Comparison of ENCODE assay signal across 1 cellular context in the genomic region with DNA sequence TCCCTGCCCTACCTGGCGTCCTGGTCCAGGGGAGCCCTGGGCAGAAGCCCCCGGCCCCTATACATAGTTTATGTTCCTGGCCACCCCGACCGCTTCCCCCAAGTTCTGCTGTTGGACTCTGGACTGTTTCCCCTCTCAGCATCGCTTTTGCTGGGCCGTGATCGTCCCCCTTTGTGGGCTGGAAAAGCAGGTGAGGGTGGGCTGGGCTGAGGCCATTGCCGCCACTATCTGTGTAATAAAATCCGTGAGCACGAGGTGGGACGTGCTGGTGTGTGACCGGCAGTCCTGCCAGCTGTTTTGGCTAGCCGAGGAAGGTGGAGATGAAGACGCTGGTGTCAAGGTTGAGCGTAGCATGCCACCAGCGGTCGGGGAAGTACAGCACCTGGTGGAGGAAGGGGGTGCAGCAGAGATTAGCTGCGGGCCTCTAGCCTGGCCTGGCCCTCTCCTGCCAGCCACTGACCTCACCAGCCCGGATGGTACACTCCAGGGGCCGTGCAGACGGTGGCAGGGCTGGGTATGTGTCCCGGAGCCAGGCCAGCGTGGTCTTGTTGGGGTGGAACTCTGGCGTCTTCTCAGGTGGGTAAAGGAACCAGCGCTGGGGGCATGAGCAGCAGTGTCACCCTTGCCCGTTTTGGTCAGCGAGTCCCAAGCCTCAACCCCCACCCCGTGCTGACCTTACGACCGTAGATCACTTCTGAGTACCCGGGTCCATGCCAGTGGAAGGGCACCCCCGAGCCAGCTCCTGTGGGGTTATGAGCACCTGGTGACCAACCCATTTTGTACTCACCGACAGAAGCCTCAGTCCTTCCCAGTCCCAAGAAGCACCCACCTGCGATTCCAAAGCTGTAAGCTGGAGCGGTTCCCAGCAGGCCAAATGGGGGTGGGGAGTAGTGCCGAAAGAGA.
A peak's percentile ranks its signal among the peaks of the same experiment; 100 is the strongest.
TF ChIP-seq lines count a peak whose summit lies in the region.

No MANE protein-coding gene starts in this region.

TF ChIP-seq in HEK293, 187 proteins besides CTCF, POLR2A, EP300 and RAD21 (continued from another document):
- TF ChIP-seq TSHZ1 (tag by site-specific recombination; IDR thresholded peaks at IDR 0.05; ENCODE audit: borderline replicate concordance) (no peak), ZNF792 (tag by site-specific recombination; IDR thresholded peaks at IDR 0.05) (no peak), HOXA7 (CRISPR knock-in tag; IDR thresholded peaks at IDR 0.05; ENCODE audit: borderline replicate concordance) (no peak), ZNF280D (tag by site-specific recombination; IDR thresholded peaks at IDR 0.05) (no peak), ZNF629 (tag by site-specific recombination; IDR thresholded peaks at IDR 0.05) (0 out of 2 replicates have a peak, but pooled peaks have one; percentile 11), ZNF155 (tag by site-specific recombination; IDR thresholded peaks at IDR 0.05) (no peak), ZNF777 (tag by site-specific recombination; IDR thresholded peaks at IDR 0.05; ENCODE audit: borderline replicate concordance) (no peak), ZNF324 (tag by site-specific recombination; IDR thresholded peaks at IDR 0.05) (no peak), ZNF513 (tag by site-specific recombination; IDR thresholded peaks at IDR 0.05) (peak; percentile 77), ZNF146 (tag by site-specific recombination; IDR thresholded peaks at IDR 0.05) (peak; percentile 1; the same call in 1 of the 2 replicates), GLI4 (tag by site-specific recombination; IDR thresholded peaks at IDR 0.05) (0 out of 2 replicates have a peak, but pooled peaks have one; percentile 23)
- TF ChIP-seq, protein P1, sequence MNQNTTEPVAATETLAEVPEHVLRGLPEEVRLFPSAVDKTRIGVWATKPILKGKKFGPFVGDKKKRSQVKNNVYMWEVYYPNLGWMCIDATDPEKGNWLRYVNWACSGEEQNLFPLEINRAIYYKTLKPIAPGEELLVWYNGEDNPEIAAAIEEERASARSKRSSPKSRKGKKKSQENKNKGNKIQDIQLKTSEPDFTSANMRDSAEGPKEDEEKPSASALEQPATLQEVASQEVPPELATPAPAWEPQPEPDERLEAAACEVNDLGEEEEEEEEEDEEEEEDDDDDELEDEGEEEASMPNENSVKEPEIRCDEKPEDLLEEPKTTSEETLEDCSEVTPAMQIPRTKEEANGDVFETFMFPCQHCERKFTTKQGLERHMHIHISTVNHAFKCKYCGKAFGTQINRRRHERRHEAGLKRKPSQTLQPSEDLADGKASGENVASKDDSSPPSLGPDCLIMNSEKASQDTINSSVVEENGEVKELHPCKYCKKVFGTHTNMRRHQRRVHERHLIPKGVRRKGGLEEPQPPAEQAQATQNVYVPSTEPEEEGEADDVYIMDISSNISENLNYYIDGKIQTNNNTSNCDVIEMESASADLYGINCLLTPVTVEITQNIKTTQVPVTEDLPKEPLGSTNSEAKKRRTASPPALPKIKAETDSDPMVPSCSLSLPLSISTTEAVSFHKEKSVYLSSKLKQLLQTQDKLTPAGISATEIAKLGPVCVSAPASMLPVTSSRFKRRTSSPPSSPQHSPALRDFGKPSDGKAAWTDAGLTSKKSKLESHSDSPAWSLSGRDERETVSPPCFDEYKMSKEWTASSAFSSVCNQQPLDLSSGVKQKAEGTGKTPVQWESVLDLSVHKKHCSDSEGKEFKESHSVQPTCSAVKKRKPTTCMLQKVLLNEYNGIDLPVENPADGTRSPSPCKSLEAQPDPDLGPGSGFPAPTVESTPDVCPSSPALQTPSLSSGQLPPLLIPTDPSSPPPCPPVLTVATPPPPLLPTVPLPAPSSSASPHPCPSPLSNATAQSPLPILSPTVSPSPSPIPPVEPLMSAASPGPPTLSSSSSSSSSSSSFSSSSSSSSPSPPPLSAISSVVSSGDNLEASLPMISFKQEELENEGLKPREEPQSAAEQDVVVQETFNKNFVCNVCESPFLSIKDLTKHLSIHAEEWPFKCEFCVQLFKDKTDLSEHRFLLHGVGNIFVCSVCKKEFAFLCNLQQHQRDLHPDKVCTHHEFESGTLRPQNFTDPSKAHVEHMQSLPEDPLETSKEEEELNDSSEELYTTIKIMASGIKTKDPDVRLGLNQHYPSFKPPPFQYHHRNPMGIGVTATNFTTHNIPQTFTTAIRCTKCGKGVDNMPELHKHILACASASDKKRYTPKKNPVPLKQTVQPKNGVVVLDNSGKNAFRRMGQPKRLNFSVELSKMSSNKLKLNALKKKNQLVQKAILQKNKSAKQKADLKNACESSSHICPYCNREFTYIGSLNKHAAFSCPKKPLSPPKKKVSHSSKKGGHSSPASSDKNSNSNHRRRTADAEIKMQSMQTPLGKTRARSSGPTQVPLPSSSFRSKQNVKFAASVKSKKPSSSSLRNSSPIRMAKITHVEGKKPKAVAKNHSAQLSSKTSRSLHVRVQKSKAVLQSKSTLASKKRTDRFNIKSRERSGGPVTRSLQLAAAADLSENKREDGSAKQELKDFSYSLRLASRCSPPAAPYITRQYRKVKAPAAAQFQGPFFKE (tag by site-specific recombination; IDR thresholded peaks at IDR 0.05; ENCODE audit: borderline replicate concordance): peak; percentile 43; the same call in 1 of the 2 replicates
- TF ChIP-seq, protein P2, sequence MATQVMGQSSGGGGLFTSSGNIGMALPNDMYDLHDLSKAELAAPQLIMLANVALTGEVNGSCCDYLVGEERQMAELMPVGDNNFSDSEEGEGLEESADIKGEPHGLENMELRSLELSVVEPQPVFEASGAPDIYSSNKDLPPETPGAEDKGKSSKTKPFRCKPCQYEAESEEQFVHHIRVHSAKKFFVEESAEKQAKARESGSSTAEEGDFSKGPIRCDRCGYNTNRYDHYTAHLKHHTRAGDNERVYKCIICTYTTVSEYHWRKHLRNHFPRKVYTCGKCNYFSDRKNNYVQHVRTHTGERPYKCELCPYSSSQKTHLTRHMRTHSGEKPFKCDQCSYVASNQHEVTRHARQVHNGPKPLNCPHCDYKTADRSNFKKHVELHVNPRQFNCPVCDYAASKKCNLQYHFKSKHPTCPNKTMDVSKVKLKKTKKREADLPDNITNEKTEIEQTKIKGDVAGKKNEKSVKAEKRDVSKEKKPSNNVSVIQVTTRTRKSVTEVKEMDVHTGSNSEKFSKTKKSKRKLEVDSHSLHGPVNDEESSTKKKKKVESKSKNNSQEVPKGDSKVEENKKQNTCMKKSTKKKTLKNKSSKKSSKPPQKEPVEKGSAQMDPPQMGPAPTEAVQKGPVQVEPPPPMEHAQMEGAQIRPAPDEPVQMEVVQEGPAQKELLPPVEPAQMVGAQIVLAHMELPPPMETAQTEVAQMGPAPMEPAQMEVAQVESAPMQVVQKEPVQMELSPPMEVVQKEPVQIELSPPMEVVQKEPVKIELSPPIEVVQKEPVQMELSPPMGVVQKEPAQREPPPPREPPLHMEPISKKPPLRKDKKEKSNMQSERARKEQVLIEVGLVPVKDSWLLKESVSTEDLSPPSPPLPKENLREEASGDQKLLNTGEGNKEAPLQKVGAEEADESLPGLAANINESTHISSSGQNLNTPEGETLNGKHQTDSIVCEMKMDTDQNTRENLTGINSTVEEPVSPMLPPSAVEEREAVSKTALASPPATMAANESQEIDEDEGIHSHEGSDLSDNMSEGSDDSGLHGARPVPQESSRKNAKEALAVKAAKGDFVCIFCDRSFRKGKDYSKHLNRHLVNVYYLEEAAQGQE (tag by site-specific recombination; IDR thresholded peaks at IDR 0.05): no peak
TF ChIP-seq in HEK293: peak in this region for 39.
